ENCODE assay signal across 10 cellular contexts in genomic region chr6:47484616-47485015, GRCh38. TPM values are rescaled to one million over a fixed set of nuclear protein-coding genes. Genes with fewer than 3 reads are reported as not detected.
DNase-seq lines count a peak whose midpoint lies in the region; ATAC-seq and TF ChIP-seq lines count a peak whose summit lies in the region.
"Had no signal": no experiment of that assay in that cellular context is flagged by ENCODE, and none has a peak within 500 bp of the region (broad histone marks: within the 10 kb centered on the region; RNA-seq: fewer than 3 reads in every experiment).

No MANE protein-coding gene starts in this region.

- no peak overlapping the region for H2AFZ ChIP-seq in smooth muscle cell (ENCODE audit: low read depth)

- no peak overlapping the region for H3K27ac Mint-ChIP-seq in natural killer cell treated with Interleukin-12 subunit alpha and Interleukin-12 subunit beta and Interleukin-15 and Interleukin-18, amount 100 ng/mL, for 72 hours
- H3K27ac Mint-ChIP-seq in activated CD4-positive, alpha-beta memory T cell treated with anti-CD3 and anti-CD28 coated beads for 36 hours, result no peak overlapping the region

- H3K9ac ChIP-seq in smooth muscle cell (ENCODE audit: low read depth), result peak overlapping the region; percentile 52

- H3K36me3 Mint-ChIP-seq in natural killer cell treated with Interleukin-12 subunit alpha and Interleukin-12 subunit beta and Interleukin-15 and Interleukin-18, amount 100 ng/mL, for 72 hours, result no peaks in the 10 kb centered on the region
- no peaks in the 10 kb centered on the region for H3K36me3 Mint-ChIP-seq in activated CD4-positive, alpha-beta memory T cell treated with anti-CD3 and anti-CD28 coated beads for 36 hours

- no peak overlapping the region for H3K4me3 Mint-ChIP-seq in natural killer cell treated with Interleukin-12 subunit alpha and Interleukin-12 subunit beta and Interleukin-15 and Interleukin-18, amount 100 ng/mL, for 72 hours
- H3K4me3 Mint-ChIP-seq in activated CD4-positive, alpha-beta memory T cell treated with anti-CD3 and anti-CD28 coated beads for 36 hours, result no peak overlapping the region

- H3K27ac ChIP-seq in SJSA1, result peak overlapping the region; percentile 24; the same call in 1 of the 2 replicates
- peak overlapping the region; percentile 95 for H3K27ac ChIP-seq in smooth muscle cell (ENCODE audit: low read depth)

- H3F3A ChIP-seq in smooth muscle cell (ENCODE audit: low read depth), result peaks cover 4% of the 10 kb centered on the region

- H3K36me3 ChIP-seq in SJSA1, result no peaks in the 10 kb centered on the region
- no peaks in the 10 kb centered on the region for H3K36me3 ChIP-seq in smooth muscle cell (ENCODE audit: low read depth)

- DNase-seq in NCI-H1092 treated with DMSO at 0.1 percent for 48 hours (lab: John Stamatoyannopoulos, UW) (peak; percentile 4), NCI-H1092 (lab: John Stamatoyannopoulos, UW) (no peak), SJSA1 (ENCODE audit: low read depth in 1 of 2, low spot score in 2 of 2) (peak in 1 of 2 experiments; percentile 43), fibroblast of pulmonary artery (ENCODE audit: low read depth) (peak; percentile 60), smooth muscle cell (lab: John Stamatoyannopoulos, UW; ENCODE audit: unreplicated experiment) (no peak), NCI-H187 treated with DMSO at 0.1 percent for 48 hours (lab: John Stamatoyannopoulos, UW) (no peak)
- no peak for DNase-seq in natural killer cell treated with Interleukin-12 subunit alpha and Interleukin-12 subunit beta and Interleukin-15 and Interleukin-18, amount 100 ng/mL, for 72 hours (ENCODE audit: low spot score)
- DNase-seq in activated CD4-positive, alpha-beta memory T cell treated with anti-CD3 and anti-CD28 coated beads for 36 hours, result no peak
- DNase-seq: activated CD4-positive, alpha-beta T cell treated with anti-CD3 and anti-CD28 coated beads, Interleukin-2, amount 50 U/mL, for 48 hours had no signal

- ATAC-seq in natural killer cell treated with Interleukin-12 subunit alpha and Interleukin-12 subunit beta and Interleukin-15 and Interleukin-18, amount 100 ng/mL, for 72 hours, result no peak

- H4K20me1 ChIP-seq in smooth muscle cell (ENCODE audit: low read depth), result peaks cover 91% of the 10 kb centered on the region

- POLR2A ChIA-PET in activated CD4-positive, alpha-beta memory T cell treated with anti-CD3 and anti-CD28 coated beads for 36 hours (lab: Charles Lee), result no interaction called here

- H3K9me3 Mint-ChIP-seq in natural killer cell treated with Interleukin-12 subunit alpha and Interleukin-12 subunit beta and Interleukin-15 and Interleukin-18, amount 100 ng/mL, for 72 hours, result no peaks in the 10 kb centered on the region
- H3K9me3 Mint-ChIP-seq in activated CD4-positive, alpha-beta memory T cell treated with anti-CD3 and anti-CD28 coated beads for 36 hours, result no peaks in the 10 kb centered on the region

- H3K79me2 ChIP-seq in smooth muscle cell (ENCODE audit: low read depth), result peaks cover 93% of the 10 kb centered on the region

- H3K4me2 ChIP-seq in smooth muscle cell, result peak overlapping the region; percentile 78

- H3K4me1 ChIP-seq in SJSA1 (replicated peaks) (peaks cover 20% of the 10 kb centered on the region), smooth muscle cell (ENCODE audit: low read depth) (peaks cover 36% of the 10 kb centered on the region)

- no peaks in the 10 kb centered on the region for H3K27me3 Mint-ChIP-seq in natural killer cell treated with Interleukin-12 subunit alpha and Interleukin-12 subunit beta and Interleukin-15 and Interleukin-18, amount 100 ng/mL, for 72 hours
- H3K27me3 Mint-ChIP-seq in activated CD4-positive, alpha-beta memory T cell treated with anti-CD3 and anti-CD28 coated beads for 36 hours, result no peaks in the 10 kb centered on the region

- no peaks in the 10 kb centered on the region for H3K9me3 ChIP-seq in SJSA1 (replicated peaks)
- no peaks in the 10 kb centered on the region for H3K9me3 ChIP-seq in smooth muscle cell (replicated peaks; ENCODE audit: low read depth)

- CTCF ChIA-PET in activated CD4-positive, alpha-beta memory T cell treated with anti-CD3 and anti-CD28 coated beads for 36 hours (lab: Charles Lee), result interaction anchor here (0.6 kb wide), 1 partner anchor 995 kb away, joined by 4 read pairs; no protein-coding TSS in a partner anchor

- WGBS in smooth muscle cell (ENCODE audit: low lambda C conversion rate), result 9% methylated on average over 3 of the region's 3 CpGs

- H3K4me1 Mint-ChIP-seq in natural killer cell treated with Interleukin-12 subunit alpha and Interleukin-12 subunit beta and Interleukin-15 and Interleukin-18, amount 100 ng/mL, for 72 hours (ENCODE audit: low read depth in 2 of 2), result peaks cover 18 to 41% of the 10 kb centered on the region in 2 donors
- peaks cover 51% of the 10 kb centered on the region for H3K4me1 Mint-ChIP-seq in activated CD4-positive, alpha-beta memory T cell treated with anti-CD3 and anti-CD28 coated beads for 36 hours (ENCODE audit: low read depth)

- intact Hi-C loops in activated CD4-positive, alpha-beta memory T cell treated with anti-CD3 and anti-CD28 coated beads for 36 hours (cut with micrococcal nuclease), result no loop called here

- H3K4me3 ChIP-seq in SJSA1, result no peak overlapping the region
- H3K4me3 ChIP-seq in fibroblast of pulmonary artery (replicated peaks; ENCODE audit: low read depth, low read length), result no peak overlapping the region
- H3K4me3 ChIP-seq in smooth muscle cell, result peak overlapping the region; percentile 7
- H3K4me3 ChIP-seq: lung had no signal

- H3K27me3 ChIP-seq in SJSA1 (replicated peaks), result no peaks in the 10 kb centered on the region
- H3K27me3 ChIP-seq in smooth muscle cell (ENCODE audit: low read depth), result no peaks in the 10 kb centered on the region

- TF ChIP-seq CTCF in fibroblast of pulmonary artery (IDR thresholded peaks at IDR 0.05; ENCODE audit: low read length, missing control alignments), result no peak
- no peak for TF ChIP-seq CTCF in smooth muscle cell (IDR thresholded peaks at IDR 0.05; ENCODE audit: borderline replicate concordance, insufficient read depth, poor library complexity, severe bottlenecking)

RNA-seq across cellular contexts. Expression of gene CD2AP, which starts 7.0 kb away (rescaled TPM):
- 26.7 and 28.9 TPM in 2 replicates for total RNA-seq in SJSA1 (2014; rRNA removed; shearing (Covaris generic))
- 33.4 and 37.2 TPM in 2 replicates for total RNA-seq in smooth muscle cell
- 7.4 and 15.5 TPM in 2 replicates for polyA plus RNA-seq in smooth muscle cell
- 10 to 100 TPM; 18.9 to 29.6 TPM for total RNA-seq in natural killer cell treated with Interleukin-12 subunit alpha and Interleukin-12 subunit beta and Interleukin-15 and Interleukin-18, amount 100 ng/mL, for 72 hours
- total RNA-seq in activated CD4-positive, alpha-beta memory T cell treated with anti-CD3 and anti-CD28 coated beads for 36 hours, result 10 to 100 TPM; 22.6 to 23.6 TPM

Comparison
In these comparisons a context has a peak if more than half of its experiments do, and no peak if none do; other contexts are left out.
1. DNase-seq: peak in NCI-H1092 treated with DMSO at 0.1 percent for 48 hours (single experiment) and fibroblast of pulmonary artery (single experiment); none in NCI-H1092 (single experiment), smooth muscle cell (single experiment), natural killer cell treated with Interleukin-12 subunit alpha and Interleukin-12 subunit beta and Interleukin-15 and Interleukin-18, amount 100 ng/mL, for 72 hours (single experiment), activated CD4-positive, alpha-beta memory T cell treated with anti-CD3 and anti-CD28 coated beads for 36 hours (single experiment) and NCI-H187 treated with DMSO at 0.1 percent for 48 hours (single experiment).